ENCODE assay signal across 26 cellular contexts in genomic region chr9:83744206-83744605, GRCh38.
"Had no signal": no experiment of that assay in that cellular context is flagged by ENCODE, and none has a peak within 500 bp of the region (broad histone marks: within the 10 kb centered on the region; RNA-seq: fewer than 3 reads in every experiment).

No MANE protein-coding gene starts in this region.

- H3K27ac ChIP-seq: adrenal gland, SJSA1 had no signal

- H3K27me3 ChIP-seq: adrenal gland, SJSA1 had no signal

- H3K4me1 Mint-ChIP-seq: activated naive CD8-positive, alpha-beta T cell treated with anti-CD3 and anti-CD28 coated beads, Interleukin-2, amount 10 ng/mL, durations not matched to agents 7 days and 5 days had no signal

- H3K27ac Mint-ChIP-seq: activated CD8-positive, alpha-beta T cell treated with anti-CD3 and anti-CD28 coated beads for 36 hours; activated naive CD8-positive, alpha-beta T cell treated with anti-CD3 and anti-CD28 coated beads, Interleukin-2, amount 10 ng/mL, durations not matched to agents 7 days and 5 days; activated T-cell treated with anti-CD3 and anti-CD28 coated beads, Interleukin-2, amount 50 U/mL, for 72 hours; activated T-helper 2 cell treated with anti-CD3 and anti-CD28 coated beads, Interferon-gamma antibody, Interleukin-2, Interleukin-4, amounts not matched to agents 10 μg/mL and 5 μg/mL and 100 μg/mL, durations not matched to agents 14 hours and 24 hours and 36 hours; T-helper 1 cell treated with Interleukin-12 subunit alpha and Interleukin-12 subunit beta and Interleukin-4 antibody, amounts not matched to agents 30 μg/mL and 1 μg/mL, for 36 hours had no signal

- DNase-seq: activated CD4-positive, alpha-beta T cell treated with anti-CD3 and anti-CD28 coated beads for 4 hours; activated CD8-positive, alpha-beta memory T cell treated with anti-CD3 and anti-CD28 coated beads, Interleukin-2, amount 50 U/mL, for 4 hours; activated CD8-positive, alpha-beta T cell treated with anti-CD3 and anti-CD28 coated beads for 36 hours; activated naive CD4-positive, alpha-beta T cell treated with anti-CD3 and anti-CD28 coated beads, Interleukin-2, amount 50 U/mL, for 16 hours; activated naive CD8-positive, alpha-beta T cell treated with anti-CD3 and anti-CD28 coated beads, Interleukin-2, amount 10 ng/mL, durations not matched to agents 7 days and 5 days; activated T-cell treated with anti-CD3 and anti-CD28 coated beads, Interleukin-2, amount 50 U/mL, for 72 hours; adrenal gland; anterior cingulate cortex; caudate nucleus; Karpas-422; NCI-H1048; NCI-H146; NCI-H187 treated with DMSO at 0.1 percent for 48 hours; NCI-H2081 treated with DMSO at 0.1 percent for 48 hours; NCI-H446 treated with DMSO at 0.1 percent for 48 hours; NCI-H526; NCI-H774; RPMI8226; T-helper 9 cell had no signal

- H3K4me1 ChIP-seq: adrenal gland, SJSA1 had no signal

- H3K9me3 Mint-ChIP-seq: activated CD8-positive, alpha-beta T cell treated with anti-CD3 and anti-CD28 coated beads for 36 hours; activated naive CD8-positive, alpha-beta T cell treated with anti-CD3 and anti-CD28 coated beads, Interleukin-2, amount 10 ng/mL, durations not matched to agents 7 days and 5 days; activated T-cell treated with anti-CD3 and anti-CD28 coated beads, Interleukin-2, amount 50 U/mL, for 72 hours; activated T-helper 2 cell treated with anti-CD3 and anti-CD28 coated beads, Interferon-gamma antibody, Interleukin-2, Interleukin-4, amounts not matched to agents 10 μg/mL and 5 μg/mL and 100 μg/mL, durations not matched to agents 14 hours and 24 hours and 36 hours; T-helper 1 cell treated with Interleukin-12 subunit alpha and Interleukin-12 subunit beta and Interleukin-4 antibody, amounts not matched to agents 30 μg/mL and 1 μg/mL, for 36 hours had no signal

- H3K4me3 Mint-ChIP-seq: activated CD8-positive, alpha-beta T cell treated with anti-CD3 and anti-CD28 coated beads for 36 hours; activated naive CD8-positive, alpha-beta T cell treated with anti-CD3 and anti-CD28 coated beads, Interleukin-2, amount 10 ng/mL, durations not matched to agents 7 days and 5 days; activated T-cell treated with anti-CD3 and anti-CD28 coated beads, Interleukin-2, amount 50 U/mL, for 72 hours; T-helper 1 cell treated with Interleukin-12 subunit alpha and Interleukin-12 subunit beta and Interleukin-4 antibody, amounts not matched to agents 30 μg/mL and 1 μg/mL, for 36 hours had no signal

- H3K36me3 Mint-ChIP-seq: activated naive CD8-positive, alpha-beta T cell treated with anti-CD3 and anti-CD28 coated beads, Interleukin-2, amount 10 ng/mL, durations not matched to agents 7 days and 5 days had no signal

- FAIRE-seq: K562 had no signal

- H3K4me3 ChIP-seq: adrenal gland, K562, SJSA1 had no signal

- H3K27me3 Mint-ChIP-seq: activated CD8-positive, alpha-beta T cell treated with anti-CD3 and anti-CD28 coated beads for 36 hours; activated naive CD8-positive, alpha-beta T cell treated with anti-CD3 and anti-CD28 coated beads, Interleukin-2, amount 10 ng/mL, durations not matched to agents 7 days and 5 days had no signal

- ATAC-seq: activated CD8-positive, alpha-beta T cell treated with anti-CD3 and anti-CD28 coated beads for 36 hours; activated T-cell treated with anti-CD3 and anti-CD28 coated beads, Interleukin-2, amount 50 U/mL, for 72 hours; K562; Panc1; Right ventricle myocardium inferior; SK-N-SH treated with all-trans-retinoic acid at 6 μM for 48 hours had no signal

- H3K9me3 ChIP-seq: adrenal gland, SJSA1 had no signal

- H3K36me3 ChIP-seq: adrenal gland, SJSA1 had no signal
